ENCODE assay signal across 20 cellular contexts in the genomic region with DNA sequence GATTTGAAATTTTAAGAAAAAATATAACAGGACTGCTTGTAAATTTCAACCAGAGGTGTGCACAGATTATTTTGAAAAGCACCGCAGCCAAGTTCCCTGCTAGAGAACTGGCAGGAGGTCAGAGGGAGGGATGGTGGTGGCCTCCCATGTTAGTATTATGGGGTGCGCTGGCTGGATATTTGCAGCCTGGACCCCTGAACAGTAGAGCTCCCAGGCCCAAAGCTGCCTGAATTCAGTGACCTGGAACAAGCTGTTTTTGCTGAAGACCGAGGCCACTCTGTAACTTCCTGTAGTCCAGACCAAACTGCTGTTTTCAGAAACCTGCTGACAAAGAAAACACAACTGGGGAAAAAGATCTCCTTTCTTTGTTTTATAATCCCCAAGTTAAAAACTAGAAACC.
"Had no signal": no experiment of that assay in that cellular context is flagged by ENCODE, and none has a peak within 500 bp of the region (broad histone marks: within the 10 kb centered on the region; RNA-seq: fewer than 3 reads in every experiment).

No MANE protein-coding gene starts in this region.

- H3K4me1 ChIP-seq: SJSA1 had no signal

- ATAC-seq: activated CD4-positive, CD25-positive, alpha-beta regulatory T cell treated with anti-CD3 and anti-CD28 coated beads, Interleukin-2, amount 50 U/mL, for 24 hours; activated CD8-positive, alpha-beta memory T cell treated with anti-CD3 and anti-CD28 coated beads, Interleukin-2, amount 10 ng/mL, durations not matched to agents 7 days and 5 days; activated naive CD4-positive, alpha-beta T cell treated with anti-CD3 and anti-CD28 coated beads, Interleukin-2, amount 50 U/mL, for 72 hours; stimulated activated naive CD8-positive, alpha-beta T cell treated with anti-CD3 and anti-CD28 coated beads, Interleukin-15, Interleukin-2, amounts not matched to agents 100 U/mL and 50 U/mL, for 24 hours had no signal

- H3K4me3 ChIP-seq: sigmoid colon, SJSA1 had no signal

- H3K9me3 ChIP-seq: neutrophil, sigmoid colon, SJSA1 had no signal

- H3K27ac ChIP-seq: brain microvascular endothelial cell, neutrophil, SJSA1 had no signal

- H3K9me3 Mint-ChIP-seq: activated naive CD4-positive, alpha-beta T cell treated with anti-CD3 and anti-CD28 coated beads, Interleukin-2, amount 50 U/mL, for 72 hours; activated T-cell treated with anti-CD3 and anti-CD28 coated beads, Interleukin-2, amount 50 U/mL, for 24 hours; T-helper 2 cell treated with Interferon-gamma antibody and Interleukin-4, amounts not matched to agents 5 μg/mL and 100 μg/mL, for 36 hours had no signal

- H3K36me3 Mint-ChIP-seq: activated CD8-positive, alpha-beta memory T cell treated with anti-CD3 and anti-CD28 coated beads, Interleukin-2, amount 10 ng/mL, durations not matched to agents 7 days and 5 days; activated naive CD4-positive, alpha-beta T cell treated with anti-CD3 and anti-CD28 coated beads, Interleukin-2, amount 50 U/mL, for 72 hours; type B pancreatic cell had no signal

- DNase-seq: activated CD4-positive, alpha-beta T cell treated with anti-CD3 and anti-CD28 coated beads, Interleukin-2, amount 50 U/mL, for 4 hours; activated CD8-positive, alpha-beta memory T cell treated with anti-CD3 and anti-CD28 coated beads, Interleukin-2, amount 10 ng/mL, durations not matched to agents 7 days and 5 days; activated effector memory CD4-positive, alpha-beta T cell treated with Interleukin-2 at 50 U/mL for 16 hours; activated T-cell treated with anti-CD3 and anti-CD28 coated beads, Interleukin-2, amount 50 U/mL, for 24 hours; amniotic stem cell; brain microvascular endothelial cell; foreskin melanocyte; kidney glomerular epithelial cell; midbrain; naive B cell; sigmoid colon; stimulated activated CD4-positive, alpha-beta T cell treated with anti-CD3 and anti-CD28 coated beads, Interleukin-2, amount 100 ng/mL, for 24 hours; stimulated activated naive CD8-positive, alpha-beta T cell treated with anti-CD3 and anti-CD28 coated beads, Interleukin-15, Interleukin-2, amounts not matched to agents 100 U/mL and 50 U/mL, for 24 hours; SW 1271 had no signal

- H3K27me3 Mint-ChIP-seq: activated CD8-positive, alpha-beta memory T cell treated with anti-CD3 and anti-CD28 coated beads, Interleukin-2, amount 10 ng/mL, durations not matched to agents 7 days and 5 days; activated T-cell treated with anti-CD3 and anti-CD28 coated beads, Interleukin-2, amount 50 U/mL, for 24 hours; type B pancreatic cell had no signal

- H3K36me3 ChIP-seq: brain microvascular endothelial cell, neutrophil, sigmoid colon, SJSA1 had no signal

- H3K27me3 ChIP-seq: neutrophil, sigmoid colon, SJSA1 had no signal

- H3K27ac Mint-ChIP-seq: activated CD8-positive, alpha-beta memory T cell treated with anti-CD3 and anti-CD28 coated beads, Interleukin-2, amount 10 ng/mL, durations not matched to agents 7 days and 5 days; activated naive CD4-positive, alpha-beta T cell treated with anti-CD3 and anti-CD28 coated beads, Interleukin-2, amount 50 U/mL, for 72 hours; activated T-cell treated with anti-CD3 and anti-CD28 coated beads, Interleukin-2, amount 50 U/mL, for 24 hours; naive B cell; T-helper 2 cell treated with Interferon-gamma antibody and Interleukin-4, amounts not matched to agents 5 μg/mL and 100 μg/mL, for 36 hours; type B pancreatic cell had no signal

- H3K4me1 Mint-ChIP-seq: activated CD8-positive, alpha-beta memory T cell treated with anti-CD3 and anti-CD28 coated beads, Interleukin-2, amount 10 ng/mL, durations not matched to agents 7 days and 5 days; naive B cell had no signal

- H3K4me3 Mint-ChIP-seq: activated CD8-positive, alpha-beta memory T cell treated with anti-CD3 and anti-CD28 coated beads, Interleukin-2, amount 10 ng/mL, durations not matched to agents 7 days and 5 days; activated T-cell treated with anti-CD3 and anti-CD28 coated beads, Interleukin-2, amount 50 U/mL, for 24 hours; naive B cell; T-helper 2 cell treated with Interferon-gamma antibody and Interleukin-4, amounts not matched to agents 5 μg/mL and 100 μg/mL, for 36 hours; type B pancreatic cell had no signal
